ENCODE assay signal across 1 cellular context in the genomic region with DNA sequence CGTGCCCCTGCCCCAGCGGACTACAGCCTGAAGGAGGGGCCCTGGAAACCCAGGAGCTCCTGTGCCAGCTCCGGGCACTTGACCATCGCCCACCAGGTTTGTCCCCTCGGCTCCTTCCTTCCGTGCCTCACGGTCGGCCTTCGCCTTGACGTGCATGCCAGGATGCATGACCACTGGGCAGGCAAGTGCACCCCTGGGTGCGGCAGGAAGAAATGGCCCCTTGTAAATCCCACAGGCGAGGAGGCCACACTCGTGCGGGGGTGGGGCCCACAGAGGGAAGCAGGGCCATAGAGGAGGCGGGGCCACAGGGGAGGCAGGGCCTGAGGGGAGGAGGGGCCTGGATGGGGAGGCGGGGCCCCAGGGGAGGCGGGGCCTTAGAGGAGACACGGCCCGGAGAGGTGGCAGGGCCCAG.
TF ChIP-seq lines count a peak whose summit lies in the region.

No MANE protein-coding gene starts in this region.

TF ChIP-seq in GM12878, 131 proteins besides CTCF, POLR2A, EP300 and RAD21 (continued from another document):
- TF ChIP-seq REST (IDR thresholded peaks at IDR 0.05; ENCODE audit: low read depth, low read length) (no peak), NFIC (IDR thresholded peaks at IDR 0.05; ENCODE audit: low read depth, low read length) (no peak), RCOR1 (conservative IDR thresholded peaks at IDR 0.05; ENCODE audit: low read depth, low read length) (no peak), MEF2B (IDR thresholded peaks at IDR 0.05; ENCODE audit: partially characterized antibody, poor library complexity, severe bottlenecking) (no peak), RBBP5 (conservative IDR thresholded peaks at IDR 0.05) (no peak), JUND (IDR thresholded peaks at IDR 0.05; ENCODE audit: low read depth, low read length) (no peak), ATF7 (IDR thresholded peaks at IDR 0.05; ENCODE audit: low read depth) (no peak)
- TF ChIP-seq, protein P1, sequence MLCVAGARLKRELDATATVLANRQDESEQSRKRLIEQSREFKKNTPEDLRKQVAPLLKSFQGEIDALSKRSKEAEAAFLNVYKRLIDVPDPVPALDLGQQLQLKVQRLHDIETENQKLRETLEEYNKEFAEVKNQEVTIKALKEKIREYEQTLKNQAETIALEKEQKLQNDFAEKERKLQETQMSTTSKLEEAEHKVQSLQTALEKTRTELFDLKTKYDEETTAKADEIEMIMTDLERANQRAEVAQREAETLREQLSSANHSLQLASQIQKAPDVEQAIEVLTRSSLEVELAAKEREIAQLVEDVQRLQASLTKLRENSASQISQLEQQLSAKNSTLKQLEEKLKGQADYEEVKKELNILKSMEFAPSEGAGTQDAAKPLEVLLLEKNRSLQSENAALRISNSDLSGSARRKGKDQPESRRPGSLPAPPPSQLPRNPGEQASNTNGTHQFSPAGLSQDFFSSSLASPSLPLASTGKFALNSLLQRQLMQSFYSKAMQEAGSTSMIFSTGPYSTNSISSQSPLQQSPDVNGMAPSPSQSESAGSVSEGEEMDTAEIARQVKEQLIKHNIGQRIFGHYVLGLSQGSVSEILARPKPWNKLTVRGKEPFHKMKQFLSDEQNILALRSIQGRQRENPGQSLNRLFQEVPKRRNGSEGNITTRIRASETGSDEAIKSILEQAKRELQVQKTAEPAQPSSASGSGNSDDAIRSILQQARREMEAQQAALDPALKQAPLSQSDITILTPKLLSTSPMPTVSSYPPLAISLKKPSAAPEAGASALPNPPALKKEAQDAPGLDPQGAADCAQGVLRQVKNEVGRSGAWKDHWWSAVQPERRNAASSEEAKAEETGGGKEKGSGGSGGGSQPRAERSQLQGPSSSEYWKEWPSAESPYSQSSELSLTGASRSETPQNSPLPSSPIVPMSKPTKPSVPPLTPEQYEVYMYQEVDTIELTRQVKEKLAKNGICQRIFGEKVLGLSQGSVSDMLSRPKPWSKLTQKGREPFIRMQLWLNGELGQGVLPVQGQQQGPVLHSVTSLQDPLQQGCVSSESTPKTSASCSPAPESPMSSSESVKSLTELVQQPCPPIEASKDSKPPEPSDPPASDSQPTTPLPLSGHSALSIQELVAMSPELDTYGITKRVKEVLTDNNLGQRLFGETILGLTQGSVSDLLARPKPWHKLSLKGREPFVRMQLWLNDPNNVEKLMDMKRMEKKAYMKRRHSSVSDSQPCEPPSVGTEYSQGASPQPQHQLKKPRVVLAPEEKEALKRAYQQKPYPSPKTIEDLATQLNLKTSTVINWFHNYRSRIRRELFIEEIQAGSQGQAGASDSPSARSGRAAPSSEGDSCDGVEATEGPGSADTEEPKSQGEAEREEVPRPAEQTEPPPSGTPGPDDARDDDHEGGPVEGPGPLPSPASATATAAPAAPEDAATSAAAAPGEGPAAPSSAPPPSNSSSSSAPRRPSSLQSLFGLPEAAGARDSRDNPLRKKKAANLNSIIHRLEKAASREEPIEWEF (IDR thresholded peaks at IDR 0.05; ENCODE audit: insufficient replicate concordance, low read depth, low read length): no peak
- TF ChIP-seq, protein P2, sequence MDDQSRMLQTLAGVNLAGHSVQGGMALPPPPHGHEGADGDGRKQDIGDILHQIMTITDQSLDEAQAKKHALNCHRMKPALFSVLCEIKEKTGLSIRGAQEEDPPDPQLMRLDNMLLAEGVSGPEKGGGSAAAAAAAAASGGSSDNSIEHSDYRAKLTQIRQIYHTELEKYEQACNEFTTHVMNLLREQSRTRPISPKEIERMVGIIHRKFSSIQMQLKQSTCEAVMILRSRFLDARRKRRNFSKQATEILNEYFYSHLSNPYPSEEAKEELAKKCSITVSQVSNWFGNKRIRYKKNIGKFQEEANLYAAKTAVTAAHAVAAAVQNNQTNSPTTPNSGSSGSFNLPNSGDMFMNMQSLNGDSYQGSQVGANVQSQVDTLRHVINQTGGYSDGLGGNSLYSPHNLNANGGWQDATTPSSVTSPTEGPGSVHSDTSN (IDR thresholded peaks at IDR 0.05; ENCODE audit: insufficient replicate concordance, low read depth, low read length): no peak
